Comparison of ENCODE assay signal across 29 cellular contexts in the genomic region with DNA sequence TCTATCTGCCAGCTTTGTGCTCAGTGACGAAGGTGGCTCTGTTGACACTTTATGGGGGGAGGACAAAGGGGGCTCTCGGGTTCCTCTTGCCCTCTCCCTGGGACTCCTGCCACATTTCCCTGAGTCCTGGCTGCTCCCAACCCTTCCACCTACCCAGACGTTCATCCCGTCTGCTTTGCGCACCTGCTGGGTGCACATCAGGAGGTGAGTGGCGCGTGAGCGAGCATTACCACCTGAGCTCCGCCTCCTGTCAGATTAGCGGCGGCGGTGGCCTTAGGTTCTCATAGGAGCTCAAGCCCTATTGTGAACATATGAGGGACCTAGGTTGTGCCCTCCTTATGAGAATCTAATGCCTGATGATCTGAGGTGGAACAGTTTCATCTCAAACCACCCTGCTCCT.
"Had no signal": no experiment of that assay in that cellular context is flagged by ENCODE, and none has a peak within 500 bp of the region (broad histone marks: within the 10 kb centered on the region; RNA-seq: fewer than 3 reads in every experiment).

No MANE protein-coding gene starts in this region.

- DNase-seq: naive thymus-derived CD4-positive, alpha-beta T cell; natural killer cell; occipital lobe; ovary; psoas muscle; right cardiac atrium; right lobe of liver; spleen; stimulated activated CD4-positive, alpha-beta T cell treated with anti-CD3 and anti-CD28 coated beads, Interleukin-12 subunit alpha, Interleukin-12 subunit beta, amount 100 ng/mL, for 4 hours; stimulated activated CD4-positive, alpha-beta T cell treated with anti-CD3 and anti-CD28 coated beads, Interleukin-1b, Interleukin-23, amount 100 ng/mL, for 48 hours; stimulated activated CD4-positive, alpha-beta T cell treated with anti-CD3 and anti-CD28 coated beads, Interleukin-4, amount 100 ng/mL, for 1 hour; stimulated activated CD4-positive, alpha-beta T cell treated with anti-CD3 and anti-CD28 coated beads, Interleukin-4, amount 100 ng/mL, for 4 hours; stimulated activated CD8-positive, alpha-beta memory T cell treated with anti-CD3 and anti-CD28 coated beads, Interleukin-4, amount 100 ng/mL, for 48 hours; stimulated activated naive CD4-positive, alpha-beta T cell; stimulated activated naive CD8-positive, alpha-beta T cell treated with anti-CD3 and anti-CD28 coated beads, Interleukin-15, amount 100 ng/mL, for 72 hours; stimulated activated naive CD8-positive, alpha-beta T cell treated with anti-CD3 and anti-CD28 coated beads, Interleukin-15, Interleukin-2, amounts not matched to agents 100 U/mL and 50 U/mL, for 24 hours; substantia nigra; thyroid gland; transverse colon had no signal

- H3K27me3 ChIP-seq: ovary, thyroid gland had no signal

- H3K36me3 ChIP-seq: neural progenitor cell, ovary, right lobe of liver, spleen, thoracic aorta, thyroid gland, transverse colon, vagina had no signal

- H3K27ac ChIP-seq: neural progenitor cell, ovary, parathyroid adenoma, psoas muscle, right lobe of liver, skin epidermis, spleen, thoracic aorta, thyroid gland, transverse colon, vagina had no signal

- H3K36me3 Mint-ChIP-seq: naive thymus-derived CD4-positive, alpha-beta T cell; neural progenitor cell; stimulated activated memory B cell treated with anti-CD40 and anti-IgM and Interleukin-4, amounts not matched to agents 10 μg/mL and 1 μg/mL and 100 μg/mL, for 72 hours; type B pancreatic cell had no signal

- ATAC-seq: naive thymus-derived CD4-positive, alpha-beta T cell; psoas muscle; right cardiac atrium; right lobe of liver; stimulated activated memory B cell treated with anti-CD40 and anti-IgM and Interleukin-4, amounts not matched to agents 10 μg/mL and 1 μg/mL and 100 μg/mL, for 72 hours; stimulated activated naive CD8-positive, alpha-beta T cell treated with anti-CD3 and anti-CD28 coated beads, Interleukin-15, amount 100 ng/mL, for 72 hours; stimulated activated naive CD8-positive, alpha-beta T cell treated with anti-CD3 and anti-CD28 coated beads, Interleukin-15, Interleukin-2, amounts not matched to agents 100 U/mL and 50 U/mL, for 24 hours had no signal

- H3K4me3 Mint-ChIP-seq: natural killer cell; nephron; neural progenitor cell; stimulated activated memory B cell treated with anti-CD40 and anti-IgM and Interleukin-4, amounts not matched to agents 10 μg/mL and 1 μg/mL and 100 μg/mL, for 72 hours had no signal

- H3K4me1 ChIP-seq: neural progenitor cell, parathyroid adenoma, psoas muscle, right lobe of liver, thyroid gland, transverse colon, vagina had no signal

- H3K4me3 ChIP-seq: neural progenitor cell, ovary, psoas muscle, right lobe of liver, skin epidermis, smooth muscle cell, spleen, thoracic aorta, thyroid gland, transverse colon, vagina had no signal

- H3K27ac Mint-ChIP-seq: natural killer cell; nephron; neural progenitor cell; progenitor cell of endocrine pancreas; stimulated activated memory B cell treated with anti-CD40 and anti-IgM and Interleukin-4, amounts not matched to agents 10 μg/mL and 1 μg/mL and 100 μg/mL, for 72 hours; stimulated activated naive CD8-positive, alpha-beta T cell treated with anti-CD3 and anti-CD28 coated beads, Interleukin-15, amount 100 ng/mL, for 72 hours had no signal

- H3K9me3 ChIP-seq: right lobe of liver, thyroid gland, transverse colon, vagina had no signal

- H3K4me1 Mint-ChIP-seq: nephron; stimulated activated memory B cell treated with anti-CD40 and anti-IgM and Interleukin-4, amounts not matched to agents 10 μg/mL and 1 μg/mL and 100 μg/mL, for 72 hours had no signal
